24 cellular contexts compared by ENCODE assay signal in genomic region chr14:51201890-51202289, GRCh38. TPM values are rescaled to one million over a fixed set of nuclear protein-coding genes. Genes with fewer than 3 reads are reported as not detected.
A peak's percentile ranks its signal among the peaks of the same experiment; 100 is the strongest.
DNase-seq lines count a peak whose midpoint lies in the region; ATAC-seq and TF ChIP-seq lines count a peak whose summit lies in the region.
"Had no signal": no experiment of that assay in that cellular context is flagged by ENCODE, and none has a peak within 500 bp of the region (broad histone marks: within the 10 kb centered on the region; RNA-seq: fewer than 3 reads in every experiment).

No MANE protein-coding gene starts in this region.

- H3K4me1 Mint-ChIP-seq in stimulated activated memory B cell treated with anti-CD40 and anti-IgM and Interleukin-4, amounts not matched to agents 10 μg/mL and 1 μg/mL and 100 μg/mL, for 72 hours, result peaks cover 52% of the 10 kb centered on the region
- no peaks in the 10 kb centered on the region for H3K4me1 Mint-ChIP-seq in CD4-positive, alpha-beta T cell (ENCODE audit: low read depth)
- H3K4me1 Mint-ChIP-seq: central memory CD8-positive, alpha-beta T cell; neural crest cell had no signal

- no peaks in the 10 kb centered on the region for H3K27me3 Mint-ChIP-seq in stimulated activated memory B cell treated with anti-CD40 and anti-IgM and Interleukin-4, amounts not matched to agents 10 μg/mL and 1 μg/mL and 100 μg/mL, for 72 hours
- H3K27me3 Mint-ChIP-seq in CD4-positive, alpha-beta T cell, result peaks cover 19% of the 10 kb centered on the region

- H3K27ac Mint-ChIP-seq in stimulated activated memory B cell treated with anti-CD40 and anti-IgM and Interleukin-4, amounts not matched to agents 10 μg/mL and 1 μg/mL and 100 μg/mL, for 72 hours, result peak overlapping the region; percentile 72
- no peak overlapping the region for H3K27ac Mint-ChIP-seq in CD4-positive, alpha-beta T cell
- H3K27ac Mint-ChIP-seq: activated naive CD4-positive, alpha-beta T cell treated with anti-CD3 and anti-CD28 coated beads for 36 hours had no signal

- POLR2A ChIA-PET in CD4-positive, alpha-beta T cell (lab: Charles Lee), result no interaction called here

- intact Hi-C loops in CD4-positive, alpha-beta T cell (cut with DNase I, micrococcal nuclease), result no loop called here

- H3K4me3 Mint-ChIP-seq in stimulated activated memory B cell treated with anti-CD40 and anti-IgM and Interleukin-4, amounts not matched to agents 10 μg/mL and 1 μg/mL and 100 μg/mL, for 72 hours, result peak overlapping the region; percentile 18
- no peak overlapping the region for H3K4me3 Mint-ChIP-seq in CD4-positive, alpha-beta T cell
- H3K4me3 Mint-ChIP-seq: activated naive CD4-positive, alpha-beta T cell treated with anti-CD3 and anti-CD28 coated beads for 36 hours; activated T-cell treated with anti-CD3 and anti-CD28 coated beads, Interleukin-2, amount 50 U/mL, for 4 hours; central memory CD8-positive, alpha-beta T cell; neural crest cell had no signal

- ATAC-seq in GM18520 (IDR thresholded peaks at IDR 0.05; ENCODE audit: unreplicated experiment) (peak; percentile 33), GM21529 (IDR thresholded peaks at IDR 0.05; ENCODE audit: unreplicated experiment) (peak; percentile 63), HG02973 (IDR thresholded peaks at IDR 0.05; ENCODE audit: unreplicated experiment) (peak; percentile 37)
- peak; percentile 48 for ATAC-seq in stimulated activated memory B cell treated with anti-CD40 and anti-IgM and Interleukin-4, amounts not matched to agents 10 μg/mL and 1 μg/mL and 100 μg/mL, for 72 hours
- no peak for ATAC-seq in CD4-positive, alpha-beta T cell (ENCODE audit: poor library complexity)
- ATAC-seq: activated T-cell treated with anti-CD3 and anti-CD28 coated beads, Interleukin-2, amount 50 U/mL, for 4 hours had no signal

- peaks cover 3% of the 10 kb centered on the region for H3K9me3 Mint-ChIP-seq in stimulated activated memory B cell treated with anti-CD40 and anti-IgM and Interleukin-4, amounts not matched to agents 10 μg/mL and 1 μg/mL and 100 μg/mL, for 72 hours
- H3K9me3 Mint-ChIP-seq in CD4-positive, alpha-beta T cell, result peaks cover 3% of the 10 kb centered on the region
- H3K9me3 Mint-ChIP-seq: activated naive CD4-positive, alpha-beta T cell treated with anti-CD3 and anti-CD28 coated beads for 36 hours; central memory CD8-positive, alpha-beta T cell; neural crest cell had no signal

- DNase-seq in D341Med (ENCODE audit: low spot score), result no peak
- no peak for DNase-seq in stimulated activated CD4-positive, alpha-beta T cell treated with anti-CD3 and anti-CD28 coated beads, Interleukin-4, amount 100 ng/mL, for 4 hours
- no peak for DNase-seq in CD4-positive, alpha-beta T cell
- DNase-seq: activated CD4-positive, CD25-positive, alpha-beta regulatory T cell treated with anti-CD3 and anti-CD28 coated beads, Interleukin-2, amount 50 U/mL, for 72 hours; activated CD8-positive, alpha-beta memory T cell treated with anti-CD3 and anti-CD28 coated beads for 24 hours; activated naive CD4-positive, alpha-beta T cell treated with anti-CD3 and anti-CD28 coated beads for 36 hours; activated T-cell treated with anti-CD3 and anti-CD28 coated beads, Interleukin-2, amount 50 U/mL, for 4 hours; DND-41; dorsolateral prefrontal cortex; IMR-90; left ventricle myocardium inferior; NCI-H1436; NCI-H2171 treated with DMSO at 0.1 percent for 48 hours; NCI-H526; stimulated activated naive CD4-positive, alpha-beta T cell; T1000 had no signal

- no peak for TF ChIP-seq CTCF in CD4-positive, alpha-beta T cell (IDR thresholded peaks at IDR 0.05)

- H3K36me3 Mint-ChIP-seq in stimulated activated memory B cell treated with anti-CD40 and anti-IgM and Interleukin-4, amounts not matched to agents 10 μg/mL and 1 μg/mL and 100 μg/mL, for 72 hours, result no peaks in the 10 kb centered on the region
- H3K36me3 Mint-ChIP-seq in CD4-positive, alpha-beta T cell (ENCODE audit: low read depth), result no peaks in the 10 kb centered on the region

- CTCF ChIA-PET in CD4-positive, alpha-beta T cell (lab: Charles Lee), result no interaction called here

- H3K27me3 ChIP-seq in CD4-positive, alpha-beta T cell (ENCODE audit: control insufficient read depth, insufficient read depth, low read length), result no peaks in the 10 kb centered on the region
- H3K27me3 ChIP-seq: ascending aorta, dorsolateral prefrontal cortex, tibial nerve had no signal

- no peaks in the 10 kb centered on the region for H3K9me3 ChIP-seq in CD4-positive, alpha-beta T cell (ENCODE audit: control insufficient read depth, low read length)
- H3K9me3 ChIP-seq: ascending aorta, left ventricle myocardium inferior, tibial nerve had no signal

- no peak overlapping the region for H3K27ac ChIP-seq in CD4-positive, alpha-beta T cell (ENCODE audit: low read depth, low read length)
- H3K27ac ChIP-seq: ascending aorta, left ventricle myocardium inferior, tibial nerve had no signal

RNA-seq across cellular contexts. Expression of gene TMX1, which starts 38.2 kb away (rescaled TPM):
- 10 to 100 TPM in 1 of 2 experiments, 1 to 10 TPM in 1; 9.5 to 11.0 TPM for total RNA-seq in CD4-positive, alpha-beta T cell
